ENCODE assay signal across 16 cellular contexts in the genomic region with DNA sequence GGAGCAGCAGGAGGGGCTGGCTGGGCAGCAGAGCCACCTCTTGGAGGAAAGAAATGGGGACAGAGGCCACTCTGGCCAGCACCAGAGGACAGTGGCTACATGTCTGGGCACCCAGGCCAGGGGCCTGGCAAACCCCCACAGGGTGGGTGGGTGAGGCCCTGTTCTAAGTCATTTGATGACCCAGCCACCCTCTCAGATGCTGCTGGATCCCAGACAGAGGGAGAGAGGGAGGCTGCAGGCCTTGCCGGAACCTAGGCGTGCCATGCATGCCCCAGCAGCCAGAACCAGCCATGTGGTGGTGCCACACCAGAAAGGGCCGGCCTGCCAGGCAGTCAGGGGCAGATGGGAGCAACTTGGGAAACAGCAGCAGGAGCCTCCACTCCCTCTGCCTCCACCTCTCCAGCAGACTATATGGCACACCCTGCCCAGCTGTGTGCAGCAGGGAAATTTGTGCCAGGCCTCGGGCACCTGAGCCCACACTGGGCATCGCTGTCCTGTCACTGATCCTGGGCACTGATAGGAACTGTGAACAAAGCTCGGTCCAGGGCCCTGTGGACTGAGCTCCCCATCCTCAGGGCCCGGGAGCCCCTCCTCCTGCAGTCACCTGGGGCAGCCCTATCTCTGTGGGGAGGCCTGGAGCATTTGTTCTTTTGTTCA.
"Had no signal": no experiment of that assay in that cellular context is flagged by ENCODE, and none has a peak within 500 bp of the region (broad histone marks: within the 10 kb centered on the region; RNA-seq: fewer than 3 reads in every experiment).

No MANE protein-coding gene starts in this region.

- H3K27me3 ChIP-seq: esophagus muscularis mucosa, spleen, uterus had no signal

- H3K9me3 ChIP-seq: esophagus muscularis mucosa, uterus had no signal

- H3K4me1 ChIP-seq: lower lobe of right lung, tibial nerve had no signal

- H3K27ac ChIP-seq: esophagus muscularis mucosa, lower lobe of right lung, spleen, tibial nerve, uterus had no signal

- H3K4me3 ChIP-seq: esophagus muscularis mucosa, gastroesophageal sphincter, lower lobe of right lung, spleen, tibial nerve, uterus had no signal

- ATAC-seq: activated CD8-positive, alpha-beta T cell treated with anti-CD3 and anti-CD28 coated beads for 36 hours; activated naive CD8-positive, alpha-beta T cell treated with anti-CD3 and anti-CD28 coated beads, Interleukin-2, amount 50 U/mL, for 24 hours; gastroesophageal sphincter; natural killer cell treated with Interleukin-12 subunit alpha and Interleukin-12 subunit beta and Interleukin-15 and Interleukin-18, amount 100 ng/mL, for 72 hours; stimulated activated naive B cell treated with anti-CD40 and anti-IgM and Interleukin-4, amounts not matched to agents 10 μg/mL and 1 μg/mL and 100 μg/mL, for 72 hours had no signal

- H3K36me3 ChIP-seq: esophagus muscularis mucosa, gastroesophageal sphincter, lower lobe of right lung, spleen, tibial nerve, uterus had no signal

- DNase-seq: activated CD4-positive, alpha-beta T cell treated with anti-CD3 and anti-CD28 coated beads for 48 hours; activated CD4-positive, CD25-positive, alpha-beta regulatory T cell; activated CD8-positive, alpha-beta T cell treated with anti-CD3 and anti-CD28 coated beads for 36 hours; activated naive CD4-positive, alpha-beta T cell treated with anti-CD3 and anti-CD28 coated beads for 36 hours; activated naive CD8-positive, alpha-beta T cell treated with anti-CD3 and anti-CD28 coated beads, Interleukin-2, amount 50 U/mL, for 24 hours; activated T-cell treated with anti-CD3 and anti-CD28 coated beads, Interleukin-2, amount 50 U/mL, for 1 hour; cortex of kidney; lower lobe of right lung; spleen; stimulated activated CD4-positive, alpha-beta T cell treated with anti-CD3 and anti-CD28 coated beads, Interleukin-4, amount 100 ng/mL, for 4 hours; stimulated activated naive B cell treated with anti-CD40 and anti-IgM and Interleukin-4, amounts not matched to agents 10 μg/mL and 1 μg/mL and 100 μg/mL, for 72 hours; uterus had no signal
